In genomic region chrX:119467842-119468185, GRCh38 we compare ENCODE assay signal across 8 cellular contexts. TPM values are rescaled to one million over a fixed set of nuclear protein-coding genes. Genes with fewer than 3 reads are reported as not detected.
DNase-seq lines count a peak whose midpoint lies in the region; ATAC-seq and TF ChIP-seq lines count a peak whose summit lies in the region.

No MANE protein-coding gene starts in this region.

- TF ChIP-seq EP300 in gastroesophageal sphincter (IDR thresholded peaks at IDR 0.05): no peak

- H3K9me2 ChIP-seq in HCT116 (ENCODE audit: insufficient read depth): no peaks in the 10 kb centered on the region

- peaks cover 13% of the 10 kb centered on the region for H3K79me2 ChIP-seq in HCT116 (ENCODE audit: insufficient read depth, low read length)

- no peak for ATAC-seq in HCT116
- no peak for ATAC-seq in gastroesophageal sphincter
- no peak for ATAC-seq in GM18861 (IDR thresholded peaks at IDR 0.05; ENCODE audit: unreplicated experiment)
- no peak for ATAC-seq in GM21515 (IDR thresholded peaks at IDR 0.05; ENCODE audit: unreplicated experiment)

- TF ChIP-seq POLR2A in HCT116 (IDR thresholded peaks at IDR 0.05; ENCODE audit: borderline replicate concordance, extremely low read depth, insufficient read depth, insufficient read length): no peak
- TF ChIP-seq POLR2A in gastroesophageal sphincter (IDR thresholded peaks at IDR 0.05): no peak

- H3K4me1 ChIP-seq in HCT116 (ENCODE audit: control insufficient read depth in 1 of 2, insufficient read depth in 2 of 2, low read length in 2 of 2) (peaks cover 5 to 12% of the 10 kb centered on the region in 2 experiments; a peak in 3 of 4 replicates), gastroesophageal sphincter (peaks cover 0 to 21% (median 0%) of the 10 kb centered on the region in 3 donors), skeletal muscle tissue (ENCODE audit: control insufficient read depth in 3 of 3, insufficient read depth in 3 of 3, low read length in 3 of 3) (peaks cover 6 to 20% (median 13%) of the 10 kb centered on the region in 3 donors)

- H4K20me1 ChIP-seq in HCT116 (ENCODE audit: insufficient read depth): 0 out of 2 replicates have a peak, but pooled peaks cover 5% of the 10 kb centered on the region

- H3K4me3 ChIP-seq in HCT116 (replicated peaks in 1 of 2; ENCODE audit: low read depth in 1 of 2, low read length in 2 of 2): peak overlapping the region; percentile 33 to 81
- H3K4me3 ChIP-seq in WI38 (ENCODE audit: low read depth, low read length): peak overlapping the region; percentile 71
- H3K4me3 ChIP-seq in gastroesophageal sphincter: peak overlapping the region; percentile 82 to 99
- peak overlapping the region; percentile 75 to 81 (median 76) for H3K4me3 ChIP-seq in skeletal muscle tissue (ENCODE audit: low read length in 3 of 3)

- intact Hi-C loops in HCT116 (cut with micrococcal nuclease): no loop called here

- TF ChIP-seq CTCF in HCT116 (IDR thresholded peaks at IDR 0.05 in 2 of 3, conservative IDR thresholded peaks at IDR 0.05 in 1 of 3; ENCODE audit: borderline replicate concordance in 1 of 3, insufficient read depth in 1 of 3, low read depth in 2 of 3, low read length in 2 of 3) (no peak), WI38 (IDR thresholded peaks at IDR 0.05; ENCODE audit: low read depth, low read length) (no peak), gastroesophageal sphincter (IDR thresholded peaks at IDR 0.05) (no peak)

- H3K27me3 ChIP-seq in HCT116 (ENCODE audit: insufficient read depth, low read length) (no peaks in the 10 kb centered on the region), gastroesophageal sphincter (no peaks in the 10 kb centered on the region), skeletal muscle tissue (ENCODE audit: control insufficient read depth in 3 of 3, insufficient read depth in 3 of 3, low read length in 3 of 3) (no peaks in the 10 kb centered on the region)

- H3K27ac ChIP-seq in HCT116 (ENCODE audit: low read depth, low read length) (no peak overlapping the region), gastroesophageal sphincter (peak overlapping the region in 3 of 4 donors; percentile 93 to 97 (median 97)), skeletal muscle tissue (ENCODE audit: low read depth, low read length) (peak overlapping the region; percentile 97)

- DNase-seq in HCT116 (ENCODE audit: low read depth, low spot score): no peak
- DNase-seq in glomerular visceral epithelial cell (ENCODE audit: extremely low spot score): no peak
- no peak for DNase-seq in CD1c-positive myeloid dendritic cell (ENCODE audit: extremely low spot score)

- H3K4me2 ChIP-seq in HCT116 (ENCODE audit: low read length): peak overlapping the region; percentile 74

- H3K9me3 ChIP-seq in HCT116 (ENCODE audit: control insufficient read depth in 1 of 2, insufficient read depth in 1 of 2, low read depth in 1 of 2, low read length in 2 of 2): no peaks in the 10 kb centered on the region
- H3K9me3 ChIP-seq in gastroesophageal sphincter: no peaks in the 10 kb centered on the region
- no peaks in the 10 kb centered on the region for H3K9me3 ChIP-seq in skeletal muscle tissue (ENCODE audit: control insufficient read depth in 3 of 3, low read length in 3 of 3)

- H2AFZ ChIP-seq in HCT116 (ENCODE audit: low read depth, low read length, poor library complexity, severe bottlenecking): no peak overlapping the region

- BruUV-seq in HCT116 (replicated peaks; lab: Mats Ljungman, UMichigan): no TSS peak

- RAD21 ChIA-PET in HCT116 (lab: Charles Lee; ENCODE audit: low non-redundant PET in 1 of 2, low total read pairs in 2 of 2, uncharacterized antibody in 2 of 2, unreplicated experiment in 2 of 2): no interaction called here

- POLR2A ChIA-PET in HCT116 (lab: Charles Lee): interaction anchor here (0.7 to 0.8 kb wide), 4 partner anchors 12 to 317 kb away, joined by 3 to 5 read pairs (median 3); no protein-coding TSS in a partner anchor

- CTCF ChIA-PET in HCT116 (lab: Charles Lee): interaction anchor here (0.8 kb wide), 1 partner anchor 15 kb away, joined by 4 read pairs; no protein-coding TSS in a partner anchor

- no peak for TF ChIP-seq RAD21 in HCT116 (IDR thresholded peaks at IDR 0.05; ENCODE audit: low read depth)

- 22 to 28% methylated on average over 5 to 8 of the region's 8 CpGs for WGBS in gastroesophageal sphincter (ENCODE audit: low coverage in 1 of 2), 2 donors

- H3K36me3 ChIP-seq in HCT116 (ENCODE audit: control insufficient read depth in 1 of 2, insufficient read depth in 2 of 2, low read length in 2 of 2) (peaks cover 6 to 17% of the 10 kb centered on the region in 2 experiments; a peak in 2 of 4 replicates), gastroesophageal sphincter (peaks cover 0 to 22% of the 10 kb centered on the region in 2 donors), skeletal muscle tissue (ENCODE audit: control insufficient read depth in 3 of 3, insufficient read depth in 3 of 3, low read length in 3 of 3) (peaks cover 8 to 13% (median 12%) of the 10 kb centered on the region in 3 donors)

- H3K9ac ChIP-seq in HCT116 (ENCODE audit: low read length) (peak overlapping the region; percentile 97; the same call in 1 of the 2 replicates), skeletal muscle tissue (ENCODE audit: low read depth in 1 of 3, low read length in 3 of 3) (peak overlapping the region; percentile 33 to 93 (median 60))

TF ChIP-seq in HCT116, 20 proteins besides CTCF, POLR2A, EP300 and RAD21:
- no peak for TF ChIP-seq SRF (IDR thresholded peaks at IDR 0.05; ENCODE audit: low read depth)
- no peak for TF ChIP-seq ATF3 (IDR thresholded peaks at IDR 0.05)
- TF ChIP-seq TCF7L2 (IDR thresholded peaks at IDR 0.05; ENCODE audit: borderline replicate concordance, extremely low read depth, insufficient read depth, insufficient read length): no peak
- TF ChIP-seq EGR1 (IDR thresholded peaks at IDR 0.05; ENCODE audit: low read depth): no peak
- TF ChIP-seq SIN3A (IDR thresholded peaks at IDR 0.05; ENCODE audit: low read depth): no peak
- TF ChIP-seq ELF1 (IDR thresholded peaks at IDR 0.05; ENCODE audit: borderline replicate concordance, low read depth): no peak
- TF ChIP-seq ZNF274 (IDR thresholded peaks at IDR 0.05; ENCODE audit: low read depth, low read length): no peak
- no peak for TF ChIP-seq MAX (IDR thresholded peaks at IDR 0.05)
- TF ChIP-seq EZH2 (IDR thresholded peaks at IDR 0.05): no peak
- TF ChIP-seq REST (IDR thresholded peaks at IDR 0.05; ENCODE audit: low read depth): no peak
- TF ChIP-seq ZFX (IDR thresholded peaks at IDR 0.05): no peak

RNA-seq across cellular contexts. Expression of gene SLC25A5, which starts 0.4 kb away (rescaled TPM):
- total RNA-seq in HCT116 (2021; ENCODE audit: unreplicated experiment): 641 TPM
- polyA plus RNA-seq in HCT116 (2012): 705 and 749 TPM in 2 replicates
- 100 to 1,000 TPM; 165 to 302 (median 209) TPM for total RNA-seq in gastroesophageal sphincter
- 118 TPM for total RNA-seq in skeletal muscle tissue
